ENCODE assay signal across 1 cellular context in the genomic region with DNA sequence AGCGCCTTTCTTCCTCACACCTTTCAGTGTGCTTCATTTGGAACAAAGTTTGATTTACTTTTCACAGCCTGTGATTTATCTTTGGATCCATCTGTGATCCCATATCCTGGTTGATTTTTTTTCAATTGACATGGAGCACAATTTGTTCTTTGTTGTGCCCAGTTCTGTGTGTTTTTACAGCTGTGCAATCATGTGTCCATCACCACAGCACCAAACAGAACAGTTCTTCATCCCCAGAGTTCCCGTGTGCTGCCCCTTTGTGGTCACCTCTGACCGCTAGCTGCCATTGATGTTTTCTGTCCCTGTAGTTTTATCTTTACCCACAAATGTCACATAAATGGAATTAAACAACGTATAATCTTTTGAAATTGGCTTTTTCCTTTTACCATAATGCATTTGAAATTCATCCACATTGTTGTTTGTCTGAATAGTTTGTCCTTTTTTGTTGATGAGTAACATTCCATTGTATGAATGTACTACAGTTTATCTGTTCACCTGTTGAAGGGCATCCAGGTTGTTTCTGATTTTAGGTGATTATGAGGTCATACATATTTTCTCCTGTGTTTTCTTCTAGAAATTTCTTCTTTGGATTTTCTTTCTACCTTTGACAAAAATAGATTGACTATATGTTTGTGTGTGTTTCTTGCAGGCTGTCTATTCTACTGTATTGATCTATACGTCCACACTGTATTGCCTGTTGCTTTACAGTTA.
TF ChIP-seq lines count a peak whose summit lies in the region.

No MANE protein-coding gene starts in this region.

TF ChIP-seq in K562, 482 proteins besides CTCF, POLR2A, EP300 and RAD21:
- TF ChIP-seq ESRRA (IDR thresholded peaks at IDR 0.05; ENCODE audit: borderline replicate concordance, low read depth) (no peak), ZBTB33 (CRISPR knock-in tag; IDR thresholded peaks at IDR 0.05) (peak; percentile 63; the same call in 1 of the 2 replicates)
